ENCODE assay signal across 24 cellular contexts in the genomic region with DNA sequence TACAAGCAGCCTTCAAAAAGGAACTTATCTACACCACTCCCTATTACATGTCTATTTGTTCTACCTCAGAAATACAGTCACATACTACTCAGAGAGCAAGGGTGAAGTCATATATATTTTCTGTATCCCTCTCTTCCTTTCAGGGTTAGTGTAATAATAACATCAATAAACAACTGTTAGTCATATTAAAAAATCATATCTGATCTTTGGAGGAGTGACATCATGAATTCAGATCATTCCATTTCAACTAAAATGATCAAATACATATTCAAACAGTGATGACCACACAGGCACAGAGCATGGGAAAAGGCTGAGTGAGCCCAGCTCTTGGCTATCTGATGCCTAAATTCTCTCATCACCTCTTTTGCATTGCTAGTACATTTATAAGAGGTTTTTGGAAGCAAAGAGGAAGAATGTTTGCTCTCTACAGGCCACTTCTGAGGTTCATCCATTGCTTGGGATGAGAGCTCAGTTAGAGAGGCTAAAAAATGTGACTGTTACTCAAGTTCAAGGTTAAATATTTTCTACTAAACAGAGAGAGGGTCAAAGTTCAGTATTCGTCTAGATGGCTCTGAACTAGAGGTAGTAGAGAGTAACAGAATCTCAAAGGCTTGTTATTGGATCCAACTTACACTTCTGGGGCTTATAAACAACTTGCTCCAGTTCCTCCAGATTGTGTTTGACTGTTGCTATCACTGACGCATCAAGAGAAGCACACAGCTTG. TPM values are rescaled to one million over a fixed set of nuclear protein-coding genes. Genes with fewer than 3 reads are reported as not detected.
DNase-seq lines count a peak whose midpoint lies in the region; ATAC-seq and TF ChIP-seq lines count a peak whose summit lies in the region.
"Had no signal": no experiment of that assay in that cellular context is flagged by ENCODE, and none has a peak within 500 bp of the region (broad histone marks: within the 10 kb centered on the region; RNA-seq: fewer than 3 reads in every experiment).

No MANE protein-coding gene starts in this region.

- H3K36me3 Mint-ChIP-seq in activated naive CD8-positive, alpha-beta T cell, result peaks cover 19% of the 10 kb centered on the region
- H3K36me3 Mint-ChIP-seq in activated naive CD8-positive, alpha-beta T cell treated with anti-CD3 and anti-CD28 coated beads, Interleukin-2, amount 50 U/mL, for 24 hours (ENCODE audit: low read depth), result peaks cover 25% of the 10 kb centered on the region

- in situ Hi-C loops in brain microvascular endothelial cell (cut with HindIII; ENCODE audit: low pct_ligation_motif_present, low sequenced_read_pairs), result no loop called here

- peak overlapping the region; percentile 75 for H3K27ac ChIP-seq in brain microvascular endothelial cell
- H3K27ac ChIP-seq: esophagus squamous epithelium, parathyroid adenoma, skin epidermis, stomach, upper lobe of left lung had no signal

- H3K36me3 ChIP-seq in brain microvascular endothelial cell (replicated peaks), result peaks cover 42% of the 10 kb centered on the region

- H3K4me1 Mint-ChIP-seq in activated naive CD8-positive, alpha-beta T cell (ENCODE audit: low read depth), result no peaks in the 10 kb centered on the region
- no peaks in the 10 kb centered on the region for H3K4me1 Mint-ChIP-seq in activated naive CD8-positive, alpha-beta T cell treated with anti-CD3 and anti-CD28 coated beads, Interleukin-2, amount 50 U/mL, for 24 hours

- ATAC-seq in activated naive CD8-positive, alpha-beta T cell treated with anti-CD3 and anti-CD28 coated beads, Interleukin-2, amount 50 U/mL, for 24 hours, result no peak
- ATAC-seq in left lobe of liver (peak; percentile 95), GM21619 (IDR thresholded peaks at IDR 0.05; ENCODE audit: unreplicated experiment) (no peak)
- ATAC-seq: naive thymus-derived CD4-positive, alpha-beta T cell; SK-N-SH treated with all-trans-retinoic acid at 6 μM for 48 hours had no signal

- no peak for TF ChIP-seq CTCF in brain microvascular endothelial cell (IDR thresholded peaks at IDR 0.05; ENCODE audit: low read depth, low read length, missing control alignments)

- H3K27me3 ChIP-seq in brain microvascular endothelial cell (replicated peaks), result no peaks in the 10 kb centered on the region
- H3K27me3 ChIP-seq: esophagus squamous epithelium, stomach, upper lobe of left lung had no signal

- DNase-seq in activated naive CD8-positive, alpha-beta T cell treated with anti-CD3 and anti-CD28 coated beads, Interleukin-2, amount 50 U/mL, for 24 hours, result no peak
- peak; percentile 64 for DNase-seq in brain microvascular endothelial cell
- no peak for DNase-seq in left lobe of liver (ENCODE audit: low spot score)
- DNase-seq in NCI-H1417 treated with DMSO at 0.1 percent for 48 hours (lab: John Stamatoyannopoulos, UW), result no peak
- DNase-seq in D341Med (ENCODE audit: low spot score), result no peak
- DNase-seq in NCI-H2029 (lab: John Stamatoyannopoulos, UW), result no peak
- DNase-seq: activated CD8-positive, alpha-beta memory T cell treated with anti-CD3 and anti-CD28 coated beads for 24 hours; central memory CD4-positive, alpha-beta T cell; DMS79 treated with DMSO at 0.1 percent for 48 hours; effector CD8-positive, alpha-beta T cell; esophagus squamous epithelium; KBM-7; naive thymus-derived CD4-positive, alpha-beta T cell; NCI-H2081 treated with DMSO at 0.1 percent for 48 hours; NCI-H446 treated with DMSO at 0.1 percent for 48 hours; stimulated activated CD4-positive, alpha-beta T cell treated with anti-CD3 and anti-CD28 coated beads, Interleukin-2, amount 100 ng/mL, for 48 hours; stomach; upper lobe of left lung had no signal

- H3K9me3 Mint-ChIP-seq in activated naive CD8-positive, alpha-beta T cell (ENCODE audit: low read depth), result no peaks in the 10 kb centered on the region
- no peaks in the 10 kb centered on the region for H3K9me3 Mint-ChIP-seq in activated naive CD8-positive, alpha-beta T cell treated with anti-CD3 and anti-CD28 coated beads, Interleukin-2, amount 50 U/mL, for 24 hours
- H3K9me3 Mint-ChIP-seq: activated T-helper 2 cell treated with anti-CD3 and anti-CD28 coated beads, Interferon-gamma antibody, Interleukin-2, Interleukin-4, amounts not matched to agents 10 μg/mL and 5 μg/mL and 100 μg/mL, durations not matched to agents 14 hours and 24 hours and 36 hours; naive thymus-derived CD4-positive, alpha-beta T cell had no signal

- H3K4me3 Mint-ChIP-seq in activated naive CD8-positive, alpha-beta T cell, result no peak overlapping the region
- no peak overlapping the region for H3K4me3 Mint-ChIP-seq in activated naive CD8-positive, alpha-beta T cell treated with anti-CD3 and anti-CD28 coated beads, Interleukin-2, amount 50 U/mL, for 24 hours
- H3K4me3 Mint-ChIP-seq: naive thymus-derived CD4-positive, alpha-beta T cell had no signal

- H3K4me3 ChIP-seq in brain microvascular endothelial cell (ENCODE audit: low read depth, low read length), result no peak overlapping the region
- H3K4me3 ChIP-seq: esophagus squamous epithelium, skin epidermis, stomach, upper lobe of left lung had no signal

- H3K27me3 Mint-ChIP-seq in activated naive CD8-positive, alpha-beta T cell, result no peaks in the 10 kb centered on the region
- no peaks in the 10 kb centered on the region for H3K27me3 Mint-ChIP-seq in activated naive CD8-positive, alpha-beta T cell treated with anti-CD3 and anti-CD28 coated beads, Interleukin-2, amount 50 U/mL, for 24 hours
- H3K27me3 Mint-ChIP-seq: naive thymus-derived CD4-positive, alpha-beta T cell had no signal

- H3K27ac Mint-ChIP-seq in activated naive CD8-positive, alpha-beta T cell, result peak overlapping the region; percentile 41
- no peak overlapping the region for H3K27ac Mint-ChIP-seq in activated naive CD8-positive, alpha-beta T cell treated with anti-CD3 and anti-CD28 coated beads, Interleukin-2, amount 50 U/mL, for 24 hours
- H3K27ac Mint-ChIP-seq: activated T-helper 2 cell treated with anti-CD3 and anti-CD28 coated beads, Interferon-gamma antibody, Interleukin-2, Interleukin-4, amounts not matched to agents 10 μg/mL and 5 μg/mL and 100 μg/mL, durations not matched to agents 14 hours and 24 hours and 36 hours had no signal

RNA-seq across cellular contexts. Expression of a gene that starts 39.0 kb away (rescaled TPM):
- 2.9 TPM for total RNA-seq in left lobe of liver
